ENCODE assay signal across 25 cellular contexts in genomic region chr7:75679060-75679459, GRCh38.
"Had no signal": no experiment of that assay in that cellular context is flagged by ENCODE, and none has a peak within 500 bp of the region (broad histone marks: within the 10 kb centered on the region; RNA-seq: fewer than 3 reads in every experiment).

No MANE protein-coding gene starts in this region.

- H3K27ac ChIP-seq: adrenal gland, body of pancreas, colonic mucosa, epithelial cell of prostate had no signal

- H3K4me1 Mint-ChIP-seq: activated CD4-positive, alpha-beta T cell treated with anti-CD3 and anti-CD28 coated beads, Interleukin-2, amount 10 ng/mL, durations not matched to agents 7 days and 5 days; activated naive CD4-positive, alpha-beta T cell treated with anti-CD3 and anti-CD28 coated beads, Interleukin-2, amount 50 U/mL, for 24 hours; activated naive CD8-positive, alpha-beta T cell treated with anti-CD3 and anti-CD28 coated beads for 36 hours; activated T-helper 17 cell treated with anti-CD3 and anti-CD28 coated beads, Interleukin-2, amount 50 U/mL, for 72 hours had no signal

- H3K36me3 ChIP-seq: adrenal gland, colonic mucosa had no signal

- H3K27me3 Mint-ChIP-seq: activated CD4-positive, alpha-beta T cell treated with anti-CD3 and anti-CD28 coated beads, Interleukin-2, amount 10 ng/mL, durations not matched to agents 7 days and 5 days; activated CD8-positive, alpha-beta T cell treated with anti-CD3 and anti-CD28 coated beads for 36 hours; activated naive CD8-positive, alpha-beta T cell treated with anti-CD3 and anti-CD28 coated beads for 36 hours; activated naive CD8-positive, alpha-beta T cell treated with anti-CD3 and anti-CD28 coated beads, Interleukin-2, amount 50 U/mL, for 24 hours; activated T-helper 17 cell treated with anti-CD3 and anti-CD28 coated beads, Interleukin-2, amount 50 U/mL, for 72 hours had no signal

- H3K9me3 ChIP-seq: adrenal gland, body of pancreas, colonic mucosa had no signal

- H3K4me3 Mint-ChIP-seq: activated CD4-positive, alpha-beta T cell treated with anti-CD3 and anti-CD28 coated beads, Interleukin-2, amount 10 ng/mL, durations not matched to agents 7 days and 5 days; activated CD8-positive, alpha-beta T cell treated with anti-CD3 and anti-CD28 coated beads for 36 hours; activated naive CD4-positive, alpha-beta T cell treated with anti-CD3 and anti-CD28 coated beads for 36 hours; activated naive CD4-positive, alpha-beta T cell treated with anti-CD3 and anti-CD28 coated beads, Interleukin-2, amount 50 U/mL, for 24 hours; activated naive CD8-positive, alpha-beta T cell treated with anti-CD3 and anti-CD28 coated beads for 36 hours; activated naive CD8-positive, alpha-beta T cell treated with anti-CD3 and anti-CD28 coated beads, Interleukin-2, amount 50 U/mL, for 24 hours; activated T-cell treated with anti-CD3 and anti-CD28 coated beads, Interleukin-2, amount 50 U/mL, for 4 hours; activated T-helper 17 cell treated with anti-CD3 and anti-CD28 coated beads, Interleukin-2, amount 50 U/mL, for 72 hours had no signal

- DNase-seq: activated CD4-positive, alpha-beta T cell treated with anti-CD3 and anti-CD28 coated beads for 1 hour; activated CD4-positive, alpha-beta T cell treated with anti-CD3 and anti-CD28 coated beads for 4 hours; activated CD4-positive, alpha-beta T cell treated with anti-CD3 and anti-CD28 coated beads, Interleukin-2, amount 10 ng/mL, durations not matched to agents 7 days and 5 days; activated CD4-positive, alpha-beta T cell treated with anti-CD3 and anti-CD28 coated beads, Interleukin-2, amount 50 U/mL, for 48 hours; activated CD8-positive, alpha-beta memory T cell treated with anti-CD3 and anti-CD28 coated beads for 24 hours; activated CD8-positive, alpha-beta T cell treated with anti-CD3 and anti-CD28 coated beads for 36 hours; activated effector memory CD4-positive, alpha-beta T cell treated with Interleukin-2 at 50 U/mL for 16 hours; activated gamma-delta T cell treated with Interleukin-2 at 50 U/mL for 16 hours; activated naive CD4-positive, alpha-beta T cell treated with anti-CD3 and anti-CD28 coated beads for 36 hours; activated naive CD8-positive, alpha-beta T cell treated with anti-CD3 and anti-CD28 coated beads for 36 hours; activated naive CD8-positive, alpha-beta T cell treated with anti-CD3 and anti-CD28 coated beads, Interleukin-2, amount 50 U/mL, for 24 hours; activated T-cell treated with anti-CD3 and anti-CD28 coated beads, Interleukin-2, amount 50 U/mL, for 4 hours; adrenal gland; amygdala; body of pancreas; caudate nucleus; colonic mucosa; effector CD8-positive, alpha-beta T cell; foreskin fibroblast; head of caudate nucleus; T-helper 2 cell had no signal

- H3K36me3 Mint-ChIP-seq: activated naive CD8-positive, alpha-beta T cell treated with anti-CD3 and anti-CD28 coated beads for 36 hours had no signal

- H3K4me3 ChIP-seq: adrenal gland, body of pancreas, colonic mucosa had no signal

- ATAC-seq: activated CD8-positive, alpha-beta T cell treated with anti-CD3 and anti-CD28 coated beads for 36 hours; activated naive CD8-positive, alpha-beta T cell treated with anti-CD3 and anti-CD28 coated beads, Interleukin-2, amount 50 U/mL, for 24 hours; activated T-cell treated with anti-CD3 and anti-CD28 coated beads, Interleukin-2, amount 50 U/mL, for 4 hours; activated T-helper 17 cell treated with anti-CD3 and anti-CD28 coated beads, Interleukin-2, amount 50 U/mL, for 72 hours; body of pancreas; esophagus mucosa had no signal

- H3K4me1 ChIP-seq: adrenal gland, colonic mucosa had no signal

- H3K27ac Mint-ChIP-seq: activated CD4-positive, alpha-beta T cell treated with anti-CD3 and anti-CD28 coated beads, Interleukin-2, amount 10 ng/mL, durations not matched to agents 7 days and 5 days; activated CD8-positive, alpha-beta T cell treated with anti-CD3 and anti-CD28 coated beads for 36 hours; activated naive CD4-positive, alpha-beta T cell treated with anti-CD3 and anti-CD28 coated beads for 36 hours; activated naive CD8-positive, alpha-beta T cell treated with anti-CD3 and anti-CD28 coated beads for 36 hours; activated naive CD8-positive, alpha-beta T cell treated with anti-CD3 and anti-CD28 coated beads, Interleukin-2, amount 50 U/mL, for 24 hours; activated T-helper 17 cell treated with anti-CD3 and anti-CD28 coated beads, Interleukin-2, amount 50 U/mL, for 72 hours had no signal

- H3K27me3 ChIP-seq: adrenal gland, body of pancreas, colonic mucosa had no signal
